8 cellular contexts compared by ENCODE assay signal in the genomic region with DNA sequence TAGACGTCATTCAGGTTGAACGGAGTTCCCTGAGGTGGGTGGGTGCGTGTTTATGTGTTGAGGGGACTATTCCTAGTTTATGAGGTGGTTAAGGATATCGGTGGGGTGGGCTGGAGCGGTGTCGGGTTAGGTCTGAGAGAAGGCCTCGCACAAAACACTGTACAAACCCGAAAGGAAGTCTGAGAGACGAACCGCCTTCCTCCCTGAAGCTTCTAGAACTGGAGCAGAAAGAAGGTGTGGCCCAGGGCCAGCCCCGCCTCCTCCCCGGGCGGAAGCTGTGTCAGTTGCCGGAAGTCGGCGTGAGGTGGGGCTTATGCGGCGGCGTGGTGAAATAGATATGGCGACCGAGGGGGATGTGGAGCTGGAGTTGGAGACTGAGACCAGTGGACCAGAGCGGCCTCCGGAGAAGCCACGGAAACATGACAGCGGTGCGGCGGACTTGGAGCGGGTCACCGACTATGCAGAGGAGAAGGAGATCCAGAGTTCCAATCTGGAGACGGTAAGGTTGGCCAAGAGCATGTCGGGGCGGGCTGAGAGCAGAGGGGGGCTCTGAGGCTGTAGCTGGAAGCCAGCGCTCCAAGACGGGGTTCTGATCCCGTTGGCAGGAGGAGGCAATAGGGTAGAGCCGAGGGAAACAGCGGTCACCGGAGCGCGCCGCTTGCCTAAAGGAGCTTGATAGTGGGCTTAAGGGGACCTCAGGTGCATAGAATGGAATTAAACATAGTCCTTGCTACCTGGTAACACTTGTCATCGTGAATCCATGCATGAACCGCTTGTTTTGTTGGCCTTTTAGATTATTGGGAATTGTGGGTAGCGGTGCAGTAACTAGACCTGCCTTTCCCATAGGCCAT. TPM values are rescaled to one million over a fixed set of nuclear protein-coding genes. Genes with fewer than 3 reads are reported as not detected.
DNase-seq lines count a peak whose midpoint lies in the region; ATAC-seq and TF ChIP-seq lines count a peak whose summit lies in the region.

A gene with protein sequence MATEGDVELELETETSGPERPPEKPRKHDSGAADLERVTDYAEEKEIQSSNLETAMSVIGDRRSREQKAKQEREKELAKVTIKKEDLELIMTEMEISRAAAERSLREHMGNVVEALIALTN (plus strand): TSS at position 314 of the 851 bp plus-strand sequence. CDS start 24 bp downstream, at position 338.

- H3K27ac ChIP-seq in HL-60 (replicated peaks) (peak within 1 kb of the TSS; percentile 80), mesendoderm (ENCODE audit: low read depth, low read length) (peak within 1 kb of the TSS; percentile 52)

- H3K56ac ChIP-seq in mesendoderm (ENCODE audit: low read length) = peak within 1 kb of the TSS; percentile 97

- peak; percentile 92 for DNase-seq in CD1c-positive myeloid dendritic cell (ENCODE audit: extremely low spot score)
- DNase-seq in HL-60 (ENCODE audit: low read depth in 1 of 2, low spot score in 1 of 2) = peak; percentile 67 to 93
- peak; percentile 85 for DNase-seq in NOMO-1 treated with DMSO at 0.1 percent for 48 hours (lab: John Stamatoyannopoulos, UW; ENCODE audit: unreplicated experiment)
- peak; percentile 67 to 78 (median 74) for DNase-seq in activated CD8-positive, alpha-beta memory T cell treated with anti-CD3 and anti-CD28 coated beads for 48 hours (ENCODE audit: low read depth in 2 of 3, low spot score in 2 of 3)
- peak; percentile 89 for DNase-seq in mesendoderm
- peak; percentile 89 for DNase-seq in stimulated activated CD8-positive, alpha-beta memory T cell treated with anti-CD3 and anti-CD28 coated beads, Interleukin-15, amount 100 ng/mL, for 1 hour (ENCODE audit: low read depth)

- peak within 1 kb of the TSS; percentile 85 for H2AK5ac ChIP-seq in mesendoderm (ENCODE audit: low read length)

- 100% methylated on average over 2 of the region's 44 CpGs for WGBS in mesendoderm (ENCODE audit: extremely low coverage, insufficient coverage, low lambda C conversion rate)

- H3K4ac ChIP-seq in mesendoderm (ENCODE audit: low read depth, low read length) = no peak within 1 kb of the TSS

- H2BK15ac ChIP-seq in mesendoderm (replicated peaks; ENCODE audit: low read depth) = no peak within 1 kb of the TSS

- no peaks in the 10 kb centered on the region for H3K4me1 ChIP-seq in endocrine pancreas (ENCODE audit: control insufficient read depth, insufficient read depth, low read length)
- H3K4me1 ChIP-seq in mesendoderm (ENCODE audit: control insufficient read depth, low read depth, low read length) = peaks cover 9% of the 10 kb centered on the region

- H4K5ac ChIP-seq in mesendoderm (ENCODE audit: low read length) = no peak within 1 kb of the TSS

- H3K4me3 ChIP-seq in HL-60 (replicated peaks; ENCODE audit: insufficient read depth, low read length) = peak within 1 kb of the TSS; percentile 98
- H3K4me3 ChIP-seq in endocrine pancreas (ENCODE audit: control insufficient read depth, insufficient read depth, low read length) = peak within 1 kb of the TSS; percentile 87
- H3K4me3 ChIP-seq in mesendoderm (ENCODE audit: low read length) = peak within 1 kb of the TSS; percentile 97

- H4K8ac ChIP-seq in mesendoderm (ENCODE audit: low read depth, low read length) = no peak within 1 kb of the TSS

- H3K79me2 ChIP-seq in mesendoderm (ENCODE audit: control insufficient read depth, insufficient read depth, low read length) = peaks cover 11% of the 10 kb centered on the region

- H3K27me3 ChIP-seq in HL-60 (ENCODE audit: insufficient read depth, poor library complexity, severe bottlenecking) (no peaks in the 10 kb centered on the region), endocrine pancreas (ENCODE audit: control insufficient read depth, insufficient read depth, low read length) (no peaks in the 10 kb centered on the region), mesendoderm (ENCODE audit: insufficient read depth, low read length, poor library complexity) (no peaks in the 10 kb centered on the region)

- H3K36me3 ChIP-seq in endocrine pancreas (ENCODE audit: control insufficient read depth, insufficient read depth, low read length) = no peaks in the 10 kb centered on the region
- peaks cover 2% of the 10 kb centered on the region for H3K36me3 ChIP-seq in mesendoderm (ENCODE audit: control insufficient read depth, insufficient read depth, low read length)

- H2BK5ac ChIP-seq in mesendoderm (ENCODE audit: low read length) = peak within 1 kb of the TSS; percentile 92

- H3K23ac ChIP-seq in mesendoderm (ENCODE audit: low read length) = no peak within 1 kb of the TSS

- H3K4me2 ChIP-seq in mesendoderm (ENCODE audit: low read length) = peak within 1 kb of the TSS; percentile 99

- ATAC-seq in GM19438 (IDR thresholded peaks at IDR 0.05; ENCODE audit: low read depth, unreplicated experiment) = peak; percentile 66

- H3K9me3 ChIP-seq in endocrine pancreas (ENCODE audit: control insufficient read depth, low read length) = no peaks in the 10 kb centered on the region

- TF ChIP-seq CTCF in HL-60 (IDR thresholded peaks at IDR 0.05; ENCODE audit: insufficient read depth, low read length) = no peak

- peak within 1 kb of the TSS; percentile 99 for H3K9ac ChIP-seq in endocrine pancreas (ENCODE audit: control insufficient read depth, insufficient read depth, low read length)
- H3K9ac ChIP-seq in mesendoderm (ENCODE audit: low read length) = peak within 1 kb of the TSS; percentile 97

- H3K18ac ChIP-seq in mesendoderm (ENCODE audit: low read length) = peak within 1 kb of the TSS; percentile 11

- peaks cover 4% of the 10 kb centered on the region for H3K79me1 ChIP-seq in mesendoderm (ENCODE audit: low read length)

- H2BK120ac ChIP-seq in mesendoderm (ENCODE audit: low read depth, low read length) = no peak within 1 kb of the TSS

RNA-seq across cellular contexts. Expression of the gene that starts here (rescaled TPM):
- polyA plus RNA-seq in mesendoderm (2013, experiment 1 of 2) = 337 TPM
- 331 TPM for polyA plus RNA-seq in mesendoderm (2013, experiment 2 of 2)

Comparison
In these comparisons a context has a peak if more than half of its experiments do, and no peak if none do; other contexts are left out.
1. Peak in every context shown above with its lines: DNase-seq, ATAC-seq, H3K4me3 ChIP-seq and H3K27ac ChIP-seq.